8 cellular contexts compared by ENCODE assay signal in genomic region chr1:161486806-161487482, GRCh38. TPM values are rescaled to one million over a fixed set of nuclear protein-coding genes. Genes with fewer than 3 reads are reported as not detected.
DNase-seq lines count a peak whose midpoint lies in the region; ATAC-seq and TF ChIP-seq lines count a peak whose summit lies in the region.

No MANE protein-coding gene starts in this region.

- ATAC-seq in activated T-cell treated with anti-CD3 and anti-CD28 coated beads, Interleukin-2, amount 50 U/mL, for 72 hours (replicated peaks in 1 of 2): peak; percentile 58 to 68
- ATAC-seq in gastroesophageal sphincter (peak; percentile 68), HG03025 (IDR thresholded peaks at IDR 0.05; ENCODE audit: low FRiP score, unreplicated experiment) (no peak), GM18907 (IDR thresholded peaks at IDR 0.05; ENCODE audit: unreplicated experiment) (no peak)

- WGBS in gastroesophageal sphincter (ENCODE audit: low coverage in 1 of 2), 2 donors: 41 to 45% methylated on average over 5 to 6 of the region's 6 CpGs

- H3K27me3 Mint-ChIP-seq in activated T-cell treated with anti-CD3 and anti-CD28 coated beads, Interleukin-2, amount 50 U/mL, for 72 hours (ENCODE audit: low read depth): peaks cover 34% of the 10 kb centered on the region

- H3K9me3 Mint-ChIP-seq in activated T-cell treated with anti-CD3 and anti-CD28 coated beads, Interleukin-2, amount 50 U/mL, for 72 hours: no peaks in the 10 kb centered on the region

- no peak overlapping the region for H2AFZ ChIP-seq in parathyroid adenoma

- H3K27me3 ChIP-seq in H7 (ENCODE audit: control insufficient read depth, insufficient read depth, low read length): peaks cover 8% of the 10 kb centered on the region; the same call in 1 of the 2 replicates
- H3K27me3 ChIP-seq in gastroesophageal sphincter: peaks cover 29% of the 10 kb centered on the region
- no peaks in the 10 kb centered on the region for H3K27me3 ChIP-seq in parathyroid adenoma (ENCODE audit: control insufficient read depth, insufficient read depth, low read length)

- H3K4me3 ChIP-seq in H7 (ENCODE audit: insufficient read depth, low read depth, low read length) (no peak overlapping the region), gastroesophageal sphincter (peak overlapping the region in 1 of 2 donors; percentile 7), parathyroid adenoma (ENCODE audit: low read depth, low read length) (no peak overlapping the region)

- no peak overlapping the region for H3K27ac ChIP-seq in gastroesophageal sphincter
- no peak overlapping the region for H3K27ac ChIP-seq in parathyroid adenoma

- no peaks in the 10 kb centered on the region for H3K36me3 ChIP-seq in H7 (replicated peaks; ENCODE audit: control insufficient read depth, insufficient read depth, low read length)
- H3K36me3 ChIP-seq in gastroesophageal sphincter: no peaks in the 10 kb centered on the region
- H3K36me3 ChIP-seq in parathyroid adenoma (ENCODE audit: control insufficient read depth, insufficient read depth, low read length): no peaks in the 10 kb centered on the region

- no peaks in the 10 kb centered on the region for H3K36me3 Mint-ChIP-seq in activated T-cell treated with anti-CD3 and anti-CD28 coated beads, Interleukin-2, amount 50 U/mL, for 72 hours (ENCODE audit: insufficient read depth in 2 of 2)

- H3K4me1 Mint-ChIP-seq in activated T-cell treated with anti-CD3 and anti-CD28 coated beads, Interleukin-2, amount 50 U/mL, for 72 hours (ENCODE audit: low read depth): peaks cover 16% of the 10 kb centered on the region

- TF ChIP-seq CTCF in gastroesophageal sphincter (IDR thresholded peaks at IDR 0.05) (peak; percentile 72 to 83 (median 78)), parathyroid adenoma (IDR thresholded peaks at IDR 0.05) (peak; percentile 59)

- H3K9me3 ChIP-seq in gastroesophageal sphincter: no peaks in the 10 kb centered on the region
- no peaks in the 10 kb centered on the region for H3K9me3 ChIP-seq in parathyroid adenoma (ENCODE audit: control insufficient read depth, low read length)

- H3K4me1 ChIP-seq in gastroesophageal sphincter: peaks cover 0 to 11% (median 3%) of the 10 kb centered on the region in 3 donors
- H3K4me1 ChIP-seq in parathyroid adenoma: no peaks in the 10 kb centered on the region

- no peak overlapping the region for H3K4me3 Mint-ChIP-seq in activated T-cell treated with anti-CD3 and anti-CD28 coated beads, Interleukin-2, amount 50 U/mL, for 72 hours

- no peak for TF ChIP-seq POLR2A in gastroesophageal sphincter (IDR thresholded peaks at IDR 0.05)

- TF ChIP-seq EP300 in gastroesophageal sphincter (IDR thresholded peaks at IDR 0.05): no peak

- H3K9ac ChIP-seq in parathyroid adenoma: no peak overlapping the region

- DNase-seq in D341Med (ENCODE audit: low spot score): peak; percentile 78
- DNase-seq in H7: peak; percentile 80
- DNase-seq in NCI-H69 (lab: John Stamatoyannopoulos, UW): peak; percentile 44
- DNase-seq in activated T-cell treated with anti-CD3 and anti-CD28 coated beads, Interleukin-2, amount 50 U/mL, for 72 hours: peak; percentile 26 to 54

- H3K27ac Mint-ChIP-seq in activated T-cell treated with anti-CD3 and anti-CD28 coated beads, Interleukin-2, amount 50 U/mL, for 72 hours: no peak overlapping the region

- H3K79me2 ChIP-seq in parathyroid adenoma: no peaks in the 10 kb centered on the region

- no peak overlapping the region for H3K4me2 ChIP-seq in parathyroid adenoma (ENCODE audit: low read length)

RNA-seq across cellular contexts. Expression of gene FCGR2A, which starts 18.3 kb away (rescaled TPM):
- not detected in 2 replicates for total RNA-seq in H7 (2014; rRNA removed; shearing (Covaris generic))
- under 1 TPM; 0.43 to 0.88 TPM for total RNA-seq in activated T-cell treated with anti-CD3 and anti-CD28 coated beads, Interleukin-2, amount 50 U/mL, for 72 hours
- 10 to 100 TPM; 16.3 to 74.1 (median 40.1) TPM for total RNA-seq in gastroesophageal sphincter

RNA-seq across cellular contexts. Expression of gene HSPA6, which starts 37.4 kb away (rescaled TPM):
- total RNA-seq in H7 (2014; rRNA removed; shearing (Covaris generic)): 0.04 TPM in 1 of 2 replicates, not detected in the other
- under 1 TPM; 0.24 to 0.53 TPM for total RNA-seq in activated T-cell treated with anti-CD3 and anti-CD28 coated beads, Interleukin-2, amount 50 U/mL, for 72 hours
- 1 to 10 TPM; 1.2 to 6.6 (median 2.0) TPM for total RNA-seq in gastroesophageal sphincter

Comparison
In these comparisons a context has a peak if more than half of its experiments do, and no peak if none do; other contexts are left out.
1. ATAC-seq: peak in activated T-cell treated with anti-CD3 and anti-CD28 coated beads, Interleukin-2, amount 50 U/mL, for 72 hours (2 of 2) and gastroesophageal sphincter (single experiment); none in HG03025 (single experiment) and GM18907 (single experiment).
2. RNA of gene FCGR2A, which starts 18.3 kb away (total RNA-seq): 16.3 to 74.1 TPM in gastroesophageal sphincter; 0.43 to 0.88 TPM in activated T-cell treated with anti-CD3 and anti-CD28 coated beads, Interleukin-2, amount 50 U/mL, for 72 hours and not detected in H7; every median in the first group is over 4 times any median in the second.
3. Peak in every context shown above with its lines, with median percentiles within 50 percentile points of each other: DNase-seq.